ENCODE assay signal across 27 cellular contexts in the genomic region with DNA sequence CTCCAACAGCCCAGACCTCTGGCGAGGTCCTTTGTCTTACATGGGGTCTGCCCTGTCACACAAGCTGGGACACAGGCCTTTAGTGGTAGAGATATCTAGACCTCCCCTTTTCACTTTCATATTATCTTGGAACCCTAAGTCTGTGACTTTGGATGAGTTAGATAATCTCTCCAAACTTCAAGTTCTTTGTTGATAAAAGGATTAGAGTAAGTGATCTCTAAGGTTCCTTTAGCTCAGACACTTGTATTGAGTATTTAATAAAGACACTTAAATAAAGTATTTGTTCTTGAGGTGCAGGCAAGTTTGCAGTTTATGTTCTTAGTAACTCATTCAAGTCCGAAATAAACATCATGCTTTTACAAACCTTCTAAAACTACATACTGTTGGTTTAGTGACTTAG. TPM values are rescaled to one million over a fixed set of nuclear protein-coding genes. Genes with fewer than 3 reads are reported as not detected.
DNase-seq lines count a peak whose midpoint lies in the region; ATAC-seq and TF ChIP-seq lines count a peak whose summit lies in the region.
"Had no signal": no experiment of that assay in that cellular context is flagged by ENCODE, and none has a peak within 500 bp of the region (broad histone marks: within the 10 kb centered on the region; RNA-seq: fewer than 3 reads in every experiment).

No MANE protein-coding gene starts in this region.

- TF ChIP-seq CTCF in GM23338 (conservative IDR thresholded peaks at IDR 0.05; ENCODE audit: low read depth in 2 of 2) (no peak), neural progenitor cell (IDR thresholded peaks at IDR 0.05) (no peak)

- no peak overlapping the region for H3K9ac ChIP-seq in neural progenitor cell
- H3K9ac ChIP-seq: BLaER1 treated with 17β-estradiol and CSF1 and Interleukin-3, amounts not matched to agents 10 nM and 100 nM had no signal

- no peaks in the 10 kb centered on the region for H3K9me2 ChIP-seq in GM23338 (ENCODE audit: insufficient read depth)

- H3K36me3 ChIP-seq in GM23338 (ENCODE audit: insufficient read depth) (no peaks in the 10 kb centered on the region), neural progenitor cell (no peaks in the 10 kb centered on the region)
- H3K36me3 ChIP-seq: HAP-1 had no signal

- H3K27me3 Mint-ChIP-seq in GM23338 (ENCODE audit: insufficient read depth, low read depth, poor library complexity) (no peaks in the 10 kb centered on the region), memory B cell (no peaks in the 10 kb centered on the region), neural progenitor cell (ENCODE audit: insufficient read depth, low read depth) (no peaks in the 10 kb centered on the region)
- H3K27me3 Mint-ChIP-seq in activated T-helper 2 cell treated with anti-CD3 and anti-CD28 coated beads, Interferon-gamma antibody, Interleukin-2, Interleukin-4, amounts not matched to agents 10 μg/mL and 5 μg/mL and 100 μg/mL, durations not matched to agents 14 hours and 24 hours and 36 hours (ENCODE audit: low read depth), result no peaks in the 10 kb centered on the region

- H3K4me2 ChIP-seq in GM23338, result peak overlapping the region; percentile 55; the same call in 1 of the 2 replicates
- H3K4me2 ChIP-seq in neural progenitor cell, result no peak overlapping the region
- H3K4me2 ChIP-seq: A549; BLaER1 treated with 17β-estradiol and CSF1 and Interleukin-3, amounts not matched to agents 10 nM and 100 nM had no signal

- no peaks in the 10 kb centered on the region for H3K27me3 ChIP-seq in GM23338 (ENCODE audit: insufficient read depth)
- no peaks in the 10 kb centered on the region for H3K27me3 ChIP-seq in neural progenitor cell
- H3K27me3 ChIP-seq: BLaER1 treated with 17β-estradiol and CSF1 and Interleukin-3, amounts not matched to agents 10 nM and 100 nM had no signal

- H3K27ac Mint-ChIP-seq in GM23338 (no peak overlapping the region), memory B cell (peak overlapping the region; percentile 2), neural progenitor cell (no peak overlapping the region)
- H3K27ac Mint-ChIP-seq in activated T-helper 2 cell treated with anti-CD3 and anti-CD28 coated beads, Interferon-gamma antibody, Interleukin-2, Interleukin-4, amounts not matched to agents 10 μg/mL and 5 μg/mL and 100 μg/mL, durations not matched to agents 14 hours and 24 hours and 36 hours, result peak overlapping the region; percentile 4
- H3K27ac Mint-ChIP-seq: CD8-positive, alpha-beta T cell; HFFc6 had no signal

- H4K20me1 ChIP-seq in GM23338 (replicated peaks; ENCODE audit: insufficient read depth), result peaks cover 48% of the 10 kb centered on the region
- H4K20me1 ChIP-seq in neural progenitor cell (ENCODE audit: low read depth), result peaks cover 99% of the 10 kb centered on the region

- H2AFZ ChIP-seq in GM23338, result no peak overlapping the region
- H2AFZ ChIP-seq in neural progenitor cell (replicated peaks), result no peak overlapping the region

- H3F3A ChIP-seq in GM23338 (replicated peaks; ENCODE audit: low read depth) (no peaks in the 10 kb centered on the region), neural progenitor cell (ENCODE audit: low read depth) (no peaks in the 10 kb centered on the region)

- no peaks in the 10 kb centered on the region for H3K9me3 Mint-ChIP-seq in GM23338
- no peaks in the 10 kb centered on the region for H3K9me3 Mint-ChIP-seq in activated T-helper 2 cell treated with anti-CD3 and anti-CD28 coated beads, Interferon-gamma antibody, Interleukin-2, Interleukin-4, amounts not matched to agents 10 μg/mL and 5 μg/mL and 100 μg/mL, durations not matched to agents 14 hours and 24 hours and 36 hours
- H3K9me3 Mint-ChIP-seq in memory B cell, result no peaks in the 10 kb centered on the region
- H3K9me3 Mint-ChIP-seq in neural progenitor cell, result peaks cover 4% of the 10 kb centered on the region
- H3K9me3 Mint-ChIP-seq: CD8-positive, alpha-beta T cell; HFFc6 had no signal

- no peaks in the 10 kb centered on the region for H3K9me3 ChIP-seq in neural progenitor cell (ENCODE audit: low read depth)
- H3K9me3 ChIP-seq: A549, HAP-1 had no signal

- H3K27ac ChIP-seq in GM23338 (ENCODE audit: low read depth) (peak overlapping the region; percentile 43; the same call in 1 of the 2 replicates), neural progenitor cell (no peak overlapping the region)
- H3K27ac ChIP-seq: A549; BLaER1 treated with 17β-estradiol and CSF1 and Interleukin-3, amounts not matched to agents 10 nM and 100 nM; SK-N-MC had no signal

- H3K4me3 ChIP-seq in GM23338 (no peak overlapping the region), neural progenitor cell (no peak overlapping the region)
- H3K4me3 ChIP-seq: A549; BLaER1 treated with 17β-estradiol and CSF1 and Interleukin-3, amounts not matched to agents 10 nM and 100 nM; HAP-1; SK-N-MC had no signal

- H3K36me3 Mint-ChIP-seq in GM23338 (ENCODE audit: low read depth) (no peaks in the 10 kb centered on the region), memory B cell (peaks cover 2% of the 10 kb centered on the region), neural progenitor cell (peaks cover 15% of the 10 kb centered on the region)
- peaks cover 13% of the 10 kb centered on the region for H3K36me3 Mint-ChIP-seq in activated T-helper 2 cell treated with anti-CD3 and anti-CD28 coated beads, Interferon-gamma antibody, Interleukin-2, Interleukin-4, amounts not matched to agents 10 μg/mL and 5 μg/mL and 100 μg/mL, durations not matched to agents 14 hours and 24 hours and 36 hours (ENCODE audit: low read depth)
- H3K36me3 Mint-ChIP-seq: CD8-positive, alpha-beta T cell had no signal

- H3K4me1 ChIP-seq in GM23338 (ENCODE audit: insufficient read depth) (peaks cover 97% of the 10 kb centered on the region), neural progenitor cell (peaks cover 15% of the 10 kb centered on the region)
- H3K4me1 ChIP-seq: A549 had no signal

- intact Hi-C loops in activated T-helper 2 cell treated with anti-CD3 and anti-CD28 coated beads, Interferon-gamma antibody, Interleukin-2, Interleukin-4, amounts not matched to agents 10 μg/mL and 5 μg/mL and 100 μg/mL, durations not matched to agents 14 hours and 24 hours and 36 hours (cut with micrococcal nuclease), result no loop called here

- H3K4me1 Mint-ChIP-seq in GM23338, result peaks cover 60% of the 10 kb centered on the region
- peaks cover 50% of the 10 kb centered on the region for H3K4me1 Mint-ChIP-seq in activated T-helper 2 cell treated with anti-CD3 and anti-CD28 coated beads, Interferon-gamma antibody, Interleukin-2, Interleukin-4, amounts not matched to agents 10 μg/mL and 5 μg/mL and 100 μg/mL, durations not matched to agents 14 hours and 24 hours and 36 hours (ENCODE audit: low read depth)
- H3K4me1 Mint-ChIP-seq in memory B cell, result peaks cover 28% of the 10 kb centered on the region
- H3K4me1 Mint-ChIP-seq in neural progenitor cell, result no peaks in the 10 kb centered on the region

- peaks cover 100% of the 10 kb centered on the region for H3K79me2 ChIP-seq in GM23338 (replicated peaks; ENCODE audit: insufficient read depth)
- peaks cover 100% of the 10 kb centered on the region for H3K79me2 ChIP-seq in neural progenitor cell (ENCODE audit: low read depth)

- ATAC-seq in GM23338, result no peak
- ATAC-seq in memory B cell (ENCODE audit: low read depth), result no peak
- ATAC-seq in left lobe of liver, result no peak
- ATAC-seq in GM21390 (IDR thresholded peaks at IDR 0.05; ENCODE audit: unreplicated experiment), result no peak
- ATAC-seq: A549; CD8-positive, alpha-beta T cell had no signal

- H3K4me3 Mint-ChIP-seq in GM23338 (no peak overlapping the region), memory B cell (no peak overlapping the region), neural progenitor cell (no peak overlapping the region)
- H3K4me3 Mint-ChIP-seq in activated T-helper 2 cell treated with anti-CD3 and anti-CD28 coated beads, Interferon-gamma antibody, Interleukin-2, Interleukin-4, amounts not matched to agents 10 μg/mL and 5 μg/mL and 100 μg/mL, durations not matched to agents 14 hours and 24 hours and 36 hours (ENCODE audit: low read depth), result no peak overlapping the region
- H3K4me3 Mint-ChIP-seq: CD8-positive, alpha-beta T cell; HFFc6 had no signal

- no peak for DNase-seq in GM23338 (ENCODE audit: low spot score)
- no peak for DNase-seq in activated T-helper 2 cell treated with anti-CD3 and anti-CD28 coated beads, Interferon-gamma antibody, Interleukin-2, Interleukin-4, amounts not matched to agents 10 μg/mL and 5 μg/mL and 100 μg/mL, durations not matched to agents 14 hours and 24 hours and 36 hours (ENCODE audit: low spot score)
- DNase-seq in memory B cell (ENCODE audit: low spot score in 2 of 2), result no peak
- peak; percentile 12 for DNase-seq in pons (ENCODE audit: low spot score)
- no peak for DNase-seq in neural progenitor cell (ENCODE audit: low spot score)
- no peak for DNase-seq in D341Med (ENCODE audit: low spot score)
- no peak for DNase-seq in left lobe of liver (ENCODE audit: low spot score)
- DNase-seq: AML-193; CD8-positive, alpha-beta T cell; DMS79 treated with DMSO at 0.1 percent for 48 hours; GF-D8; HFFc6; KBM-7; MV-4-11; NCI-H1105; NCI-H146; NCI-H1930; NCI-H2107; NCI-H446; NCI-H524 treated with DMSO at 0.1 percent for 48 hours; NCI-H774; SIG-M5 had no signal

RNA-seq across cellular contexts. Expression of a gene that starts 57.8 kb away (rescaled TPM):
- 23.8 and 26.7 TPM in 2 replicates for total RNA-seq in GM23338 (2014; rRNA removed; shearing (Covaris generic))
- polyA plus RNA-seq in GM23338 (2016; fragmentation: Nextera tagmentation; extraction: Ambion mirVana), result 13.6 and 13.9 TPM in 2 replicates
- 78.1 and 78.3 TPM in 2 replicates for total RNA-seq in activated T-helper 2 cell treated with anti-CD3 and anti-CD28 coated beads, Interferon-gamma antibody, Interleukin-2, Interleukin-4, amounts not matched to agents 10 μg/mL and 5 μg/mL and 100 μg/mL, durations not matched to agents 14 hours and 24 hours and 36 hours
- 15.0 and 25.2 TPM in 2 replicates for total RNA-seq in neural progenitor cell (ENCODE audit: low replicate concordance)
- 4.8 TPM for total RNA-seq in left lobe of liver

Comparison
In these comparisons a context has a peak if more than half of its experiments do, and no peak if none do; other contexts are left out.
1. H3K27ac Mint-ChIP-seq: peak in activated T-helper 2 cell treated with anti-CD3 and anti-CD28 coated beads, Interferon-gamma antibody, Interleukin-2, Interleukin-4, amounts not matched to agents 10 μg/mL and 5 μg/mL and 100 μg/mL, durations not matched to agents 14 hours and 24 hours and 36 hours (single experiment) and memory B cell (single experiment); none in GM23338 (single experiment) and neural progenitor cell (single experiment).